Comparison of ENCODE assay signal across 8 cellular contexts in the genomic region with DNA sequence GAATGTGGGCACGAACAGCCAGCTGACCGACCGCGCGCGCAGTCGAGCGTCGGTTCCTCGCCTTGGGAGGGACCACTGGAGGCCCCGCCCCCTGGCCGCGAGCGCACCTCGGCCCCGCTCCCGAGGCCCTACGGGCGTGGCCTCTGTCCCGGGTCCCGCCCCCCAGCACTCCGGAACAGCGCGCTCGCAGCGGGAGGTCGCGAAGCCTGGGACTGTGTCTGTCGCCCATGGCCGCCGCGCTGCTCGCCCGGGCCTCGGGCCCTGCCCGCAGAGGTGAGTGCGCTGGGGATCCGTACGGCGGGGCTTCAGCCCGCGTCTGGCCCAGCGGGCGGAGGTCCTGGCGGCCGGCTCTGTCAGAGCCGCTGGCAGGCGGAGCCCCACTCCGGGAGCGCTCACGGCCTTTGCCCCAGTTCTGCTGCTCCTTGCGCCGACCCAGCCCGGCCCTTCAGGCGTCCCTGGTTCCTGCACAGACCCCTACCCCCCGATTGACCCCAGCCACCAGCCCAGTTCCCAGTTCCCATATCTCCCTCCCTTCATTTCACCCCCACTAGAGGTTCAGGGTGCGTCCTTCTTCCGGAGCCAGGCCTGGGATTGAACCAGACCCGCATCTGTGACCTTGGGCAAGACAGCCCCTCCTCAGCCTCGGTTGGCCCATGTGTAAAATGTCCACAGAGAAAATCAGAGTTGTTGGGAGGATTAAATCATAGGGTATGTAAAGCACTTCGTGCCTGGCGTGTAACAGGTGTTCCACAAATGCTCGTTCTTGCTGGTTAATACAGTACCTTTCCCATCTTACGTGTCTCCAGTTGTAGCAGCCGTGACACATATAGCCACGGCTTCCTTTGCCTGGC. TPM values are rescaled to one million over a fixed set of nuclear protein-coding genes. Genes with fewer than 3 reads are reported as not detected.
A peak's percentile ranks its signal among the peaks of the same experiment; 100 is the strongest.
DNase-seq lines count a peak whose midpoint lies in the region; ATAC-seq and TF ChIP-seq lines count a peak whose summit lies in the region.

A gene with protein sequence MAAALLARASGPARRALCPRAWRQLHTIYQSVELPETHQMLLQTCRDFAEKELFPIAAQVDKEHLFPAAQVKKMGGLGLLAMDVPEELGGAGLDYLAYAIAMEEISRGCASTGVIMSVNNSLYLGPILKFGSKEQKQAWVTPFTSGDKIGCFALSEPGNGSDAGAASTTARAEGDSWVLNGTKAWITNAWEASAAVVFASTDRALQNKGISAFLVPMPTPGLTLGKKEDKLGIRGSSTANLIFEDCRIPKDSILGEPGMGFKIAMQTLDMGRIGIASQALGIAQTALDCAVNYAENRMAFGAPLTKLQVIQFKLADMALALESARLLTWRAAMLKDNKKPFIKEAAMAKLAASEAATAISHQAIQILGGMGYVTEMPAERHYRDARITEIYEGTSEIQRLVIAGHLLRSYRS (plus strand): TSS at position 168 of the 851 bp plus-strand sequence. CDS start 60 bp downstream, at position 228.

- peak within 1 kb of the TSS; percentile 80 for H3K4me3 Mint-ChIP-seq in chondrocyte (ENCODE audit: unreplicated experiment)

- peaks cover 20% of the 10 kb centered on the region for H3K4me1 Mint-ChIP-seq in chondrocyte (ENCODE audit: low read depth)

- DNase-seq in AG09319 (ENCODE audit: extremely low read depth, low read depth) (peak; percentile 43), NCI-H446 (lab: John Stamatoyannopoulos, UW) (peak; percentile 32 to 92), chondrocyte (ENCODE audit: low spot score) (no peak), kidney tubule cell (ENCODE audit: low spot score) (peak; percentile 89)
- DNase-seq in activated CD4-positive, alpha-beta T cell treated with anti-CD3 and anti-CD28 coated beads for 1 hour: peak; percentile 76
- peak; percentile 70 to 84 for DNase-seq in stimulated activated CD4-positive, alpha-beta T cell treated with anti-CD3 and anti-CD28 coated beads, Interleukin-1b, Interleukin-23, amount 100 ng/mL, for 1 hour (ENCODE audit: low read depth in 2 of 2)

- TF ChIP-seq CTCF in AG09319 (IDR thresholded peaks at IDR 0.05; ENCODE audit: low read depth, low read length) (no peak), chondrocyte (IDR thresholded peaks at IDR 0.05) (peak; percentile 21)

- peak within 1 kb of the TSS; percentile 74 for H3K27ac Mint-ChIP-seq in chondrocyte (ENCODE audit: unreplicated experiment)

- ATAC-seq in GM19023 (IDR thresholded peaks at IDR 0.05; ENCODE audit: unreplicated experiment) (peak; percentile 96), HG03175 (IDR thresholded peaks at IDR 0.05; ENCODE audit: unreplicated experiment) (peak; percentile 97)

- H3K27me3 Mint-ChIP-seq in chondrocyte (ENCODE audit: low read depth): no peaks in the 10 kb centered on the region

- H3K36me3 Mint-ChIP-seq in chondrocyte (ENCODE audit: low read depth): peaks cover 14% of the 10 kb centered on the region

- H3K9me3 Mint-ChIP-seq in chondrocyte (ENCODE audit: low read depth): no peaks in the 10 kb centered on the region

RNA-seq across cellular contexts. Expression of the gene that starts here (rescaled TPM):
- total RNA-seq in chondrocyte: 6.8 to 7.2 TPM (median 7.0 TPM) in 3 replicates
